Comparison of ENCODE assay signal across 18 cellular contexts in genomic region chr7:92296235-92296634, GRCh38. TPM values are rescaled to one million over a fixed set of nuclear protein-coding genes. Genes with fewer than 3 reads are reported as not detected.
A peak's percentile ranks its signal among the peaks of the same experiment; 100 is the strongest.
DNase-seq lines count a peak whose midpoint lies in the region; ATAC-seq and TF ChIP-seq lines count a peak whose summit lies in the region.
"Had no signal": no experiment of that assay in that cellular context is flagged by ENCODE, and none has a peak within 500 bp of the region (broad histone marks: within the 10 kb centered on the region; RNA-seq: fewer than 3 reads in every experiment).

No MANE protein-coding gene starts in this region.

- no peaks in the 10 kb centered on the region for H3K9me3 ChIP-seq in left ventricle myocardium inferior (replicated peaks)
- no peaks in the 10 kb centered on the region for H3K9me3 ChIP-seq in SK-N-MC (ENCODE audit: low read depth, low read length)
- H3K9me3 ChIP-seq in tibial artery, result no peaks in the 10 kb centered on the region
- no peaks in the 10 kb centered on the region for H3K9me3 ChIP-seq in gastrocnemius medialis
- H3K9me3 ChIP-seq in mucosa of descending colon, result no peaks in the 10 kb centered on the region
- H3K9me3 ChIP-seq: A549 had no signal

- intact Hi-C loops in left ventricle myocardium inferior (cut with micrococcal nuclease), result no loop called here
- intact Hi-C loops in Right ventricle myocardium superior (cut with DNase I), result no loop called here
- intact Hi-C loops in dorsolateral prefrontal cortex (cut with DNase I), result no loop called here
- intact Hi-C loops in tibial artery (cut with DNase I; ENCODE audit: low total_unique reads), result loop anchor here (10.0 kb wide), 1 partner anchor 1841 kb away; no protein-coding TSS in a partner anchor
- intact Hi-C loops in gastrocnemius medialis (cut with DNase I; ENCODE audit: low total_unique reads), result no loop called here
- intact Hi-C loops in mucosa of descending colon (cut with DNase I, micrococcal nuclease), result no loop called here

- in situ Hi-C loops in gastrocnemius medialis (cut with MboI; ENCODE audit: low sequenced_read_pairs in 4 of 4), result no loop called here

- H3K27me3 ChIP-seq in left ventricle myocardium inferior (ENCODE audit: low read depth) (no peaks in the 10 kb centered on the region), dorsolateral prefrontal cortex (no peaks in the 10 kb centered on the region), tibial artery (no peaks in the 10 kb centered on the region), gastrocnemius medialis (no peaks in the 10 kb centered on the region)

- H3K36me3 ChIP-seq in left ventricle myocardium inferior (peaks cover 6% of the 10 kb centered on the region), SK-N-MC (ENCODE audit: insufficient read depth, low read length) (peaks cover 9% of the 10 kb centered on the region), tibial artery (peaks cover 0 to 5% (median 0%) of the 10 kb centered on the region in 3 donors), gastrocnemius medialis (peaks cover 0 to 5% of the 10 kb centered on the region in 2 donors), mucosa of descending colon (ENCODE audit: low read depth) (no peaks in the 10 kb centered on the region)

- H3K4me3 ChIP-seq in left ventricle myocardium inferior (no peak overlapping the region), SK-N-MC (no peak overlapping the region), dorsolateral prefrontal cortex (no peak overlapping the region), tibial artery (no peak overlapping the region), gastrocnemius medialis (no peak overlapping the region), mucosa of descending colon (no peak overlapping the region)
- H3K4me3 ChIP-seq: A549, GM23248 had no signal

- ATAC-seq in Right ventricle myocardium superior (ENCODE audit: poor library complexity) (no peak), gastrocnemius medialis (no peak), mucosa of descending colon (no peak)
- ATAC-seq: A549 had no signal

- peak overlapping the region; percentile 48 for H3K27ac ChIP-seq in left ventricle myocardium inferior (replicated peaks)
- peak overlapping the region; percentile 23; the same call in 1 of the 2 replicates for H3K27ac ChIP-seq in SK-N-MC
- peak overlapping the region in 38 of 59 donors; percentile 3 to 80 (median 58) for H3K27ac ChIP-seq in dorsolateral prefrontal cortex
- peak overlapping the region; percentile 40 to 55 for H3K27ac ChIP-seq in tibial artery
- peak overlapping the region in 1 of 4 donors; percentile 19 for H3K27ac ChIP-seq in gastrocnemius medialis
- H3K27ac ChIP-seq: A549, GM23248, KMS-11 had no signal

- no peak for DNase-seq in left ventricle myocardium inferior
- DNase-seq in Right ventricle myocardium superior, result no peak
- DNase-seq in SK-N-MC (ENCODE audit: low read depth, low spot score), result no peak
- no peak for DNase-seq in dorsolateral prefrontal cortex
- no peak for DNase-seq in tibial artery
- DNase-seq in gastrocnemius medialis, result no peak
- no peak for DNase-seq in mucosa of descending colon
- DNase-seq: CD4-positive, alpha-beta memory T cell; DMS153; GF-D8; GM23248; HCEC 1CT; NCI-H187; NCI-H2107; NCI-H510A treated with DMSO at 0.1 percent for 48 hours; SHP77 had no signal

- no peak for TF ChIP-seq POLR2A in gastrocnemius medialis (IDR thresholded peaks at IDR 0.05)

- H3K4me1 ChIP-seq in left ventricle myocardium inferior (peaks cover 37% of the 10 kb centered on the region), tibial artery (peaks cover 0 to 32% (median 2%) of the 10 kb centered on the region in 4 donors), gastrocnemius medialis (peaks cover 22 to 31% of the 10 kb centered on the region in 2 donors), mucosa of descending colon (ENCODE audit: low read depth) (peaks cover 12% of the 10 kb centered on the region)

- TF ChIP-seq CTCF in left ventricle myocardium inferior (IDR thresholded peaks at IDR 0.05; ENCODE audit: borderline replicate concordance) (no peak), dorsolateral prefrontal cortex (IDR thresholded peaks at IDR 0.05 in 54 of 56, conservative IDR thresholded peaks at IDR 0.05 in 2 of 56; ENCODE audit: low read depth in 1 of 56, partially characterized antibody in 56 of 56) (no peak), tibial artery (IDR thresholded peaks at IDR 0.05) (no peak), gastrocnemius medialis (IDR thresholded peaks at IDR 0.05 in 4 of 5, conservative IDR thresholded peaks at IDR 0.05 in 1 of 5) (no peak), mucosa of descending colon (IDR thresholded peaks at IDR 0.05) (no peak)

- H3K9ac ChIP-seq in SK-N-MC (ENCODE audit: insufficient read length), result no peak overlapping the region
- H3K9ac ChIP-seq: GM23248, KMS-11 had no signal

RNA-seq across cellular contexts. Expression of gene ANKIB1, which starts 50.5 kb away (rescaled TPM):
- total RNA-seq in left ventricle myocardium inferior, result 49.9 TPM
- total RNA-seq in Right ventricle myocardium superior, result 37.3 TPM
- 100 to 1,000 TPM; 111 to 248 (median 163) TPM for total RNA-seq in dorsolateral prefrontal cortex
- 10 to 100 TPM; 11.5 to 24.2 (median 12.5) TPM for total RNA-seq in gastrocnemius medialis
- total RNA-seq in mucosa of descending colon, result 10 to 100 TPM; 34.7 to 74.8 (median 40.9) TPM

RNA-seq across cellular contexts. Expression of gene KRIT1, which starts 50.5 kb away (rescaled TPM):
- total RNA-seq in left ventricle myocardium inferior (30.7 TPM), Right ventricle myocardium superior (26.4 TPM), dorsolateral prefrontal cortex (10 to 100 TPM; 40.9 to 99.0 (median 70.3) TPM), gastrocnemius medialis (10 to 100 TPM; 28.7 to 47.6 (median 32.5) TPM), mucosa of descending colon (10 to 100 TPM; 34.9 to 45.9 (median 37.9) TPM)
